In genomic region chr1:109263597-109264378, GRCh38 we compare ENCODE assay signal across 1 cellular context.
TF ChIP-seq lines count a peak whose summit lies in the region.

No MANE protein-coding gene starts in this region.

TF ChIP-seq in K562, 482 proteins besides CTCF, POLR2A, EP300 and RAD21 (continued from another document and continues in another):
- TF ChIP-seq, protein P1, sequence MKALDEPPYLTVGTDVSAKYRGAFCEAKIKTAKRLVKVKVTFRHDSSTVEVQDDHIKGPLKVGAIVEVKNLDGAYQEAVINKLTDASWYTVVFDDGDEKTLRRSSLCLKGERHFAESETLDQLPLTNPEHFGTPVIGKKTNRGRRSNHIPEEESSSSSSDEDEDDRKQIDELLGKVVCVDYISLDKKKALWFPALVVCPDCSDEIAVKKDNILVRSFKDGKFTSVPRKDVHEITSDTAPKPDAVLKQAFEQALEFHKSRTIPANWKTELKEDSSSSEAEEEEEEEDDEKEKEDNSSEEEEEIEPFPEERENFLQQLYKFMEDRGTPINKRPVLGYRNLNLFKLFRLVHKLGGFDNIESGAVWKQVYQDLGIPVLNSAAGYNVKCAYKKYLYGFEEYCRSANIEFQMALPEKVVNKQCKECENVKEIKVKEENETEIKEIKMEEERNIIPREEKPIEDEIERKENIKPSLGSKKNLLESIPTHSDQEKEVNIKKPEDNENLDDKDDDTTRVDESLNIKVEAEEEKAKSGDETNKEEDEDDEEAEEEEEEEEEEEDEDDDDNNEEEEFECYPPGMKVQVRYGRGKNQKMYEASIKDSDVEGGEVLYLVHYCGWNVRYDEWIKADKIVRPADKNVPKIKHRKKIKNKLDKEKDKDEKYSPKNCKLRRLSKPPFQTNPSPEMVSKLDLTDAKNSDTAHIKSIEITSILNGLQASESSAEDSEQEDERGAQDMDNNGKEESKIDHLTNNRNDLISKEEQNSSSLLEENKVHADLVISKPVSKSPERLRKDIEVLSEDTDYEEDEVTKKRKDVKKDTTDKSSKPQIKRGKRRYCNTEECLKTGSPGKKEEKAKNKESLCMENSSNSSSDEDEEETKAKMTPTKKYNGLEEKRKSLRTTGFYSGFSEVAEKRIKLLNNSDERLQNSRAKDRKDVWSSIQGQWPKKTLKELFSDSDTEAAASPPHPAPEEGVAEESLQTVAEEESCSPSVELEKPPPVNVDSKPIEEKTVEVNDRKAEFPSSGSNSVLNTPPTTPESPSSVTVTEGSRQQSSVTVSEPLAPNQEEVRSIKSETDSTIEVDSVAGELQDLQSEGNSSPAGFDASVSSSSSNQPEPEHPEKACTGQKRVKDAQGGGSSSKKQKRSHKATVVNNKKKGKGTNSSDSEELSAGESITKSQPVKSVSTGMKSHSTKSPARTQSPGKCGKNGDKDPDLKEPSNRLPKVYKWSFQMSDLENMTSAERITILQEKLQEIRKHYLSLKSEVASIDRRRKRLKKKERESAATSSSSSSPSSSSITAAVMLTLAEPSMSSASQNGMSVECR (CRISPR knock-in tag; IDR thresholded peaks at IDR 0.05) = peak; percentile 94
- TF ChIP-seq ZNF583 (CRISPR knock-in tag; IDR thresholded peaks at IDR 0.05) (no peak), HEY1 (CRISPR knock-in tag; IDR thresholded peaks at IDR 0.05; ENCODE audit: borderline replicate concordance) (no peak), ZNF263 (CRISPR knock-in tag; IDR thresholded peaks at IDR 0.05; ENCODE audit: borderline replicate concordance) (peak; percentile 61; the same call in 1 of the 2 replicates), NFIX (CRISPR knock-in tag; IDR thresholded peaks at IDR 0.05; ENCODE audit: low read depth) (no peak), BCL6 (CRISPR knock-in tag; IDR thresholded peaks at IDR 0.05) (no peak), ZNF316 (IDR thresholded peaks at IDR 0.05) (no peak), KLF13 (tag; IDR thresholded peaks at IDR 0.05; ENCODE audit: borderline replicate concordance, low read depth) (peak; percentile 79; the same call in 1 of the 2 replicates), SAFB (IDR thresholded peaks at IDR 0.05; ENCODE audit: borderline replicate concordance, low read depth, low read length) (no peak), CC2D1A (IDR thresholded peaks at IDR 0.05) (peak; percentile 91), ZNF445 (CRISPR knock-in tag; IDR thresholded peaks at IDR 0.05; ENCODE audit: low read depth) (no peak), TAF9B (IDR thresholded peaks at IDR 0.05; ENCODE audit: partially characterized antibody) (no peak), HNRNPUL1 (IDR thresholded peaks at IDR 0.05; ENCODE audit: low read length) (no peak), CHD2 (IDR thresholded peaks at IDR 0.05; ENCODE audit: low read depth, low read length) (no peak; the same call in 1 of the 2 replicates), CBX1 (IDR thresholded peaks at IDR 0.05; ENCODE audit: low read depth) (0 out of 2 replicates have a peak, but pooled peaks have one; percentile 54), ZNF24 (IDR thresholded peaks at IDR 0.05) (peak; percentile 59; the same call in 1 of the 2 replicates), MTA2 (IDR thresholded peaks at IDR 0.05; ENCODE audit: low read depth) (no peak), ATF7 (IDR thresholded peaks at IDR 0.05) (peak; percentile 66; the same call in 1 of the 2 replicates), NR2C2 (CRISPR knock-in tag; IDR thresholded peaks at IDR 0.05) (peak; percentile 89), NR2C2 (tag; IDR thresholded peaks at IDR 0.05) (no peak), XRCC4 (IDR thresholded peaks at IDR 0.05; ENCODE audit: extremely low read depth, insufficient read depth, insufficient read length) (no peak), MYBL2 (IDR thresholded peaks at IDR 0.05; ENCODE audit: low read depth) (no peak), MYBL2 (CRISPR knock-in tag; IDR thresholded peaks at IDR 0.05; ENCODE audit: borderline replicate concordance) (no peak), ZBTB7A (IDR thresholded peaks at IDR 0.05; ENCODE audit: borderline replicate concordance, control insufficient read depth, low read depth, low read length) (no peak; the same call in 1 of the 2 replicates), RHOXF2B (CRISPR knock-in tag; conservative IDR thresholded peaks at IDR 0.05) (no peak), RBFOX2 (IDR thresholded peaks at IDR 0.05; ENCODE audit: low read depth, low read length) (peak; percentile 59), THRAP3 (IDR thresholded peaks at IDR 0.05; ENCODE audit: borderline replicate concordance) (no peak), ZNF347 (CRISPR knock-in tag; IDR thresholded peaks at IDR 0.05; ENCODE audit: low read depth) (no peak), ZNF140 (CRISPR knock-in tag; IDR thresholded peaks at IDR 0.05) (no peak), TAF15 (IDR thresholded peaks at IDR 0.05; ENCODE audit: low read depth, low read length) (no peak), ZNF217 (CRISPR knock-in tag; IDR thresholded peaks at IDR 0.05) (no peak), ZNF609 (CRISPR knock-in tag; IDR thresholded peaks at IDR 0.05; ENCODE audit: borderline replicate concordance) (peak; percentile 85; the same call in 1 of the 2 replicates), FOXJ2 (tag; IDR thresholded peaks at IDR 0.05) (no peak), ZNF77 (CRISPR knock-in tag; IDR thresholded peaks at IDR 0.05) (no peak), LEF1 (IDR thresholded peaks at IDR 0.05) (no peak), E2F6 (IDR thresholded peaks at IDR 0.05; ENCODE audit: borderline replicate concordance in 1 of 2, extremely low read depth in 1 of 2, insufficient read depth in 1 of 2, insufficient read length in 1 of 2, low read depth in 1 of 2, low read length in 1 of 2, poor library complexity in 1 of 2, severe bottlenecking in 1 of 2) (peak; percentile 69 to 86), ESRRA (IDR thresholded peaks at IDR 0.05; ENCODE audit: borderline replicate concordance, low read depth) (peak; percentile 59; the same call in 1 of the 2 replicates), FOXK1 (CRISPR knock-in tag; IDR thresholded peaks at IDR 0.05; ENCODE audit: borderline replicate concordance) (peak; percentile 98), JUNB (CRISPR knock-in tag; conservative IDR thresholded peaks at IDR 0.05) (no peak), CHD1 (IDR thresholded peaks at IDR 0.05; ENCODE audit: low read length) (no peak)
- TF ChIP-seq, protein P2, sequence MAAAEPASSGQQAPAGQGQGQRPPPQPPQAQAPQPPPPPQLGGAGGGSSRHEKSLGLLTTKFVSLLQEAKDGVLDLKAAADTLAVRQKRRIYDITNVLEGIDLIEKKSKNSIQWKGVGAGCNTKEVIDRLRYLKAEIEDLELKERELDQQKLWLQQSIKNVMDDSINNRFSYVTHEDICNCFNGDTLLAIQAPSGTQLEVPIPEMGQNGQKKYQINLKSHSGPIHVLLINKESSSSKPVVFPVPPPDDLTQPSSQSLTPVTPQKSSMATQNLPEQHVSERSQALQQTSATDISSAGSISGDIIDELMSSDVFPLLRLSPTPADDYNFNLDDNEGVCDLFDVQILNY (CRISPR knock-in tag; IDR thresholded peaks at IDR 0.05) = no peak
- TF ChIP-seq, protein P3, sequence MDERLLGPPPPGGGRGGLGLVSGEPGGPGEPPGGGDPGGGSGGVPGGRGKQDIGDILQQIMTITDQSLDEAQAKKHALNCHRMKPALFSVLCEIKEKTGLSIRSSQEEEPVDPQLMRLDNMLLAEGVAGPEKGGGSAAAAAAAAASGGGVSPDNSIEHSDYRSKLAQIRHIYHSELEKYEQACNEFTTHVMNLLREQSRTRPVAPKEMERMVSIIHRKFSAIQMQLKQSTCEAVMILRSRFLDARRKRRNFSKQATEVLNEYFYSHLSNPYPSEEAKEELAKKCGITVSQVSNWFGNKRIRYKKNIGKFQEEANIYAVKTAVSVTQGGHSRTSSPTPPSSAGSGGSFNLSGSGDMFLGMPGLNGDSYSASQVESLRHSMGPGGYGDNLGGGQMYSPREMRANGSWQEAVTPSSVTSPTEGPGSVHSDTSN (CRISPR knock-in tag; IDR thresholded peaks at IDR 0.05; ENCODE audit: low read depth) = no peak
- TF ChIP-seq, protein P3 (tag; conservative IDR thresholded peaks at IDR 0.05; ENCODE audit: low read depth) = 0 out of 2 replicates have a peak, but pooled peaks have one; percentile 5
- TF ChIP-seq, protein P4, sequence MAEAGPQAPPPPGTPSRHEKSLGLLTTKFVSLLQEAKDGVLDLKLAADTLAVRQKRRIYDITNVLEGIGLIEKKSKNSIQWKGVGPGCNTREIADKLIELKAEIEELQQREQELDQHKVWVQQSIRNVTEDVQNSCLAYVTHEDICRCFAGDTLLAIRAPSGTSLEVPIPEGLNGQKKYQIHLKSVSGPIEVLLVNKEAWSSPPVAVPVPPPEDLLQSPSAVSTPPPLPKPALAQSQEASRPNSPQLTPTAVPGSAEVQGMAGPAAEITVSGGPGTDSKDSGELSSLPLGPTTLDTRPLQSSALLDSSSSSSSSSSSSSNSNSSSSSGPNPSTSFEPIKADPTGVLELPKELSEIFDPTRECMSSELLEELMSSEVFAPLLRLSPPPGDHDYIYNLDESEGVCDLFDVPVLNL (CRISPR knock-in tag; IDR thresholded peaks at IDR 0.05; ENCODE audit: low read depth) = peak; percentile 88
- TF ChIP-seq, protein P5, sequence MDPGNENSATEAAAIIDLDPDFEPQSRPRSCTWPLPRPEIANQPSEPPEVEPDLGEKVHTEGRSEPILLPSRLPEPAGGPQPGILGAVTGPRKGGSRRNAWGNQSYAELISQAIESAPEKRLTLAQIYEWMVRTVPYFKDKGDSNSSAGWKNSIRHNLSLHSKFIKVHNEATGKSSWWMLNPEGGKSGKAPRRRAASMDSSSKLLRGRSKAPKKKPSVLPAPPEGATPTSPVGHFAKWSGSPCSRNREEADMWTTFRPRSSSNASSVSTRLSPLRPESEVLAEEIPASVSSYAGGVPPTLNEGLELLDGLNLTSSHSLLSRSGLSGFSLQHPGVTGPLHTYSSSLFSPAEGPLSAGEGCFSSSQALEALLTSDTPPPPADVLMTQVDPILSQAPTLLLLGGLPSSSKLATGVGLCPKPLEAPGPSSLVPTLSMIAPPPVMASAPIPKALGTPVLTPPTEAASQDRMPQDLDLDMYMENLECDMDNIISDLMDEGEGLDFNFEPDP (CRISPR knock-in tag; IDR thresholded peaks at IDR 0.05) = no peak
- TF ChIP-seq, protein P6, sequence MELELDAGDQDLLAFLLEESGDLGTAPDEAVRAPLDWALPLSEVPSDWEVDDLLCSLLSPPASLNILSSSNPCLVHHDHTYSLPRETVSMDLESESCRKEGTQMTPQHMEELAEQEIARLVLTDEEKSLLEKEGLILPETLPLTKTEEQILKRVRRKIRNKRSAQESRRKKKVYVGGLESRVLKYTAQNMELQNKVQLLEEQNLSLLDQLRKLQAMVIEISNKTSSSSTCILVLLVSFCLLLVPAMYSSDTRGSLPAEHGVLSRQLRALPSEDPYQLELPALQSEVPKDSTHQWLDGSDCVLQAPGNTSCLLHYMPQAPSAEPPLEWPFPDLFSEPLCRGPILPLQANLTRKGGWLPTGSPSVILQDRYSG (tag; conservative IDR thresholded peaks at IDR 0.05; ENCODE audit: low read depth) = no peak
- TF ChIP-seq, protein P7, sequence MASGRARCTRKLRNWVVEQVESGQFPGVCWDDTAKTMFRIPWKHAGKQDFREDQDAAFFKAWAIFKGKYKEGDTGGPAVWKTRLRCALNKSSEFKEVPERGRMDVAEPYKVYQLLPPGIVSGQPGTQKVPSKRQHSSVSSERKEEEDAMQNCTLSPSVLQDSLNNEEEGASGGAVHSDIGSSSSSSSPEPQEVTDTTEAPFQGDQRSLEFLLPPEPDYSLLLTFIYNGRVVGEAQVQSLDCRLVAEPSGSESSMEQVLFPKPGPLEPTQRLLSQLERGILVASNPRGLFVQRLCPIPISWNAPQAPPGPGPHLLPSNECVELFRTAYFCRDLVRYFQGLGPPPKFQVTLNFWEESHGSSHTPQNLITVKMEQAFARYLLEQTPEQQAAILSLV (tag; IDR thresholded peaks at IDR 0.05) = no peak
